8 cellular contexts compared by ENCODE assay signal in genomic region chr4:121764702-121765367, GRCh38. TPM values are rescaled to one million over a fixed set of nuclear protein-coding genes. Genes with fewer than 3 reads are reported as not detected.
DNase-seq lines count a peak whose midpoint lies in the region; ATAC-seq, FAIRE-seq and TF ChIP-seq lines count a peak whose summit lies in the region.

TSS of gene SMIM43 (minus strand) at chr4:121765164. CDS start at chr4:121765105, 59 bp downstream.

- no peak for DNase-seq in CD8-positive, alpha-beta T cell
- DNase-seq in MG63 (peak; percentile 41), H1 (ENCODE audit: low read depth in 1 of 2, low spot score in 2 of 2) (peak in 1 of 2 experiments; percentile 76), G401 (ENCODE audit: low spot score) (no peak), COLO668 (lab: John Stamatoyannopoulos, UW; ENCODE audit: unreplicated experiment) (no peak)

- no peak within 1 kb of the TSS for H3K23ac ChIP-seq in H1 (ENCODE audit: insufficient read length)

- peak within 1 kb of the TSS; percentile 34; the same call in 1 of the 2 replicates for H2AFZ ChIP-seq in H1 (ENCODE audit: low read length)

- no peak for TF ChIP-seq CTCF in CD8-positive, alpha-beta T cell (IDR thresholded peaks at IDR 0.05)
- TF ChIP-seq CTCF in H1 (IDR thresholded peaks at IDR 0.05; ENCODE audit: control extremely low read depth in 1 of 3, insufficient read depth in 1 of 3, low read depth in 1 of 3, low read length in 3 of 3) (no peak), nephron (IDR thresholded peaks at IDR 0.05; ENCODE audit: unreplicated experiment in 3 of 3) (no peak)

- H2BK12ac ChIP-seq in H1 (ENCODE audit: low read depth, low read length): no peak within 1 kb of the TSS

- H4K20me1 ChIP-seq in H1 (replicated peaks in 1 of 2; ENCODE audit: control insufficient read depth in 1 of 2, insufficient read depth in 2 of 2, low read length in 2 of 2): no peaks in the 10 kb centered on the region

- peak within 1 kb of the TSS; percentile 9; the same call in 1 of the 2 replicates for H3K18ac ChIP-seq in H1 (ENCODE audit: extremely low read depth, low read length)

- H2BK5ac ChIP-seq in H1 (ENCODE audit: low read depth, low read length): no peak within 1 kb of the TSS

- peaks cover 7% of the 10 kb centered on the region for H3K27me3 ChIP-seq in CD8-positive, alpha-beta T cell (ENCODE audit: insufficient read depth, low read length)
- H3K27me3 ChIP-seq in MG63: no peaks in the 10 kb centered on the region
- peaks cover 17 to 53% (median 38%) of the 10 kb centered on the region in 4 experiments for H3K27me3 ChIP-seq in H1 (replicated peaks in 1 of 4; ENCODE audit: control insufficient read depth in 3 of 4, extremely low read depth in 1 of 4, insufficient read depth in 3 of 4, low read length in 3 of 4)

- peak within 1 kb of the TSS; percentile 72 for H4K8ac ChIP-seq in H1 (ENCODE audit: extremely low read depth, insufficient read depth, low read length)

- H3K4me1 ChIP-seq in CD8-positive, alpha-beta T cell (ENCODE audit: insufficient read depth, low read length): no peaks in the 10 kb centered on the region
- peaks cover 0 to 11% (median 7%) of the 10 kb centered on the region in 4 experiments; a peak in 3 of 7 replicates for H3K4me1 ChIP-seq in H1 (replicated peaks in 1 of 4; ENCODE audit: control insufficient read depth in 3 of 4, insufficient read depth in 4 of 4, low read length in 3 of 4)

- peak within 1 kb of the TSS; percentile 87 to 96 for H3K4me2 ChIP-seq in H1 (ENCODE audit: insufficient read depth in 1 of 2, low read depth in 2 of 2, low read length in 2 of 2)

- H3K4me3 ChIP-seq in CD8-positive, alpha-beta T cell (ENCODE audit: low read depth, low read length): no peak within 1 kb of the TSS
- H3K4me3 ChIP-seq in MG63: peak within 1 kb of the TSS; percentile 49
- H3K4me3 ChIP-seq in H1 (ENCODE audit: extremely low read depth in 1 of 4, insufficient read depth in 2 of 4, low read depth in 3 of 4, low read length in 4 of 4): peak within 1 kb of the TSS; percentile 47 to 76 (median 64)

- H4K91ac ChIP-seq in H1 (replicated peaks; ENCODE audit: insufficient read length, low read length): no peak within 1 kb of the TSS

- H3K27me3 Mint-ChIP-seq in CD8-positive, alpha-beta T cell (ENCODE audit: low read depth): peaks cover 38% of the 10 kb centered on the region
- H3K27me3 Mint-ChIP-seq in nephron (ENCODE audit: low read depth): peaks cover 84% of the 10 kb centered on the region

- no peaks in the 10 kb centered on the region for H3K79me2 ChIP-seq in H1 (ENCODE audit: control insufficient read depth in 1 of 2, insufficient read depth in 2 of 2, low read length in 2 of 2)

- no peak for ATAC-seq in CD8-positive, alpha-beta T cell
- no peak for ATAC-seq in GM21447 (IDR thresholded peaks at IDR 0.05; ENCODE audit: unreplicated experiment)
- no peak for ATAC-seq in HG03457 (IDR thresholded peaks at IDR 0.05; ENCODE audit: unreplicated experiment)

- no peak for TF ChIP-seq EP300 in H1 (IDR thresholded peaks at IDR 0.05; ENCODE audit: borderline replicate concordance in 1 of 2, low read depth in 2 of 2, low read length in 2 of 2)

- no peak within 1 kb of the TSS for H2BK15ac ChIP-seq in H1 (ENCODE audit: low read length)

- H3K27ac ChIP-seq in CD8-positive, alpha-beta T cell (ENCODE audit: low read depth, low read length): no peak within 1 kb of the TSS
- no peak within 1 kb of the TSS for H3K27ac ChIP-seq in H1 (ENCODE audit: low read depth, low read length)

- no peak for TF ChIP-seq RAD21 in H1 (IDR thresholded peaks at IDR 0.05 in 1 of 2, conservative IDR thresholded peaks at IDR 0.05 in 1 of 2; ENCODE audit: low read depth in 2 of 2, low read length in 2 of 2)

- H3K9ac ChIP-seq in H1 (replicated peaks in 1 of 4; ENCODE audit: extremely low read depth in 1 of 4, low read depth in 3 of 4, low read length in 3 of 4): peak within 1 kb of the TSS in 3 of 4 experiments; percentile 42 to 58 (median 48); a peak in 6 of 7 replicates

- H3K4me3 Mint-ChIP-seq in CD8-positive, alpha-beta T cell: peak within 1 kb of the TSS; percentile 61
- peak within 1 kb of the TSS; percentile 87 to 90 (median 87) for H3K4me3 Mint-ChIP-seq in nephron

- H2BK120ac ChIP-seq in H1 (replicated peaks; ENCODE audit: low read depth, low read length): no peak within 1 kb of the TSS

- no peak within 1 kb of the TSS for H4K5ac ChIP-seq in H1 (ENCODE audit: insufficient read length, low read depth, low read length)

- POLR2A ChIA-PET in CD8-positive, alpha-beta T cell (lab: Charles Lee): no interaction called here
- POLR2A ChIA-PET in H1 (lab: Charles Lee; ENCODE audit: partially characterized antibody): interaction anchor here (0.8 to 3.2 kb wide), 9 partner anchors 8 to 58 kb away, joined by 3 to 13 read pairs (median 4); partner anchors contain the start of gene EXOSC9

- no peaks in the 10 kb centered on the region for H3K9me3 ChIP-seq in CD8-positive, alpha-beta T cell (ENCODE audit: low read length)
- H3K9me3 ChIP-seq in MG63: no peaks in the 10 kb centered on the region
- no peaks in the 10 kb centered on the region for H3K9me3 ChIP-seq in H1 (ENCODE audit: insufficient read depth in 2 of 2, low read depth in 1 of 2, low read length in 1 of 2)

- intact Hi-C loops in CD8-positive, alpha-beta T cell (cut with DNase I, micrococcal nuclease): no loop called here

- CTCF ChIA-PET in CD8-positive, alpha-beta T cell (lab: Charles Lee): no interaction called here
- CTCF ChIA-PET in H1 (lab: Charles Lee; ENCODE audit: partially characterized antibody): interaction anchor here (1.2 to 2.8 kb wide), 7 partner anchors 13 to 946 kb away, joined by 3 to 10 read pairs (median 5); no protein-coding TSS in a partner anchor

- no peak for TF ChIP-seq POLR2A in H1 (IDR thresholded peaks at IDR 0.05; ENCODE audit: control extremely low read depth in 1 of 2, low read depth in 2 of 2, low read length in 2 of 2)

- H2AK5ac ChIP-seq in H1 (ENCODE audit: low read depth, low read length): no peak within 1 kb of the TSS

- WGBS in H1 (ENCODE audit: extremely low coverage in 1 of 2, insufficient coverage in 1 of 2, insufficient read length in 1 of 2, insufficient replicate concordance in 2 of 2, low coverage in 1 of 2, low lambda C conversion rate in 2 of 2, missing lambda C conversion rate in 1 of 2), 2 experiments: 2% methylated on average over 72 of the region's 75 CpGs; no CpG with 5 or more reads in 1 of the 2 experiments

- H3K4me1 Mint-ChIP-seq in CD8-positive, alpha-beta T cell (ENCODE audit: low read depth): peaks cover 10% of the 10 kb centered on the region
- H3K4me1 Mint-ChIP-seq in nephron: peaks cover 6% of the 10 kb centered on the region

- H3K36me3 Mint-ChIP-seq in CD8-positive, alpha-beta T cell: no peaks in the 10 kb centered on the region
- H3K36me3 Mint-ChIP-seq in nephron (ENCODE audit: low read depth): no peaks in the 10 kb centered on the region

- FAIRE-seq in H1 (lab: Jason Lieb, UNC): no peak

- H3K23me2 ChIP-seq in H1 (ENCODE audit: low read depth, low read length): peaks cover 9% of the 10 kb centered on the region

- no peaks in the 10 kb centered on the region for H3K79me1 ChIP-seq in H1 (ENCODE audit: low read depth, low read length)

- H3K14ac ChIP-seq in H1 (ENCODE audit: insufficient read length): no peak within 1 kb of the TSS

- no peak within 1 kb of the TSS for H3K4ac ChIP-seq in H1 (replicated peaks; ENCODE audit: insufficient read length, low read depth, low read length)

- in situ Hi-C loops in G401 (cut with HindIII; ENCODE audit: low sequenced_read_pairs): no loop called here

- H3K36me3 ChIP-seq in CD8-positive, alpha-beta T cell (ENCODE audit: insufficient read depth, low read length): no peaks in the 10 kb centered on the region
- H3K36me3 ChIP-seq in MG63 (no peaks in the 10 kb centered on the region), H1 (ENCODE audit: control insufficient read depth in 2 of 4, insufficient read depth in 4 of 4, low read length in 3 of 4) (no peaks in the 10 kb centered on the region)

- no peaks in the 10 kb centered on the region for H3K9me3 Mint-ChIP-seq in CD8-positive, alpha-beta T cell
- no peaks in the 10 kb centered on the region for H3K9me3 Mint-ChIP-seq in nephron

- no peak within 1 kb of the TSS for H3K56ac ChIP-seq in H1 (replicated peaks; ENCODE audit: insufficient read length, low read depth, low read length)

- H3K27ac Mint-ChIP-seq in CD8-positive, alpha-beta T cell: no peak within 1 kb of the TSS
- no peak within 1 kb of the TSS for H3K27ac Mint-ChIP-seq in nephron

- H2BK20ac ChIP-seq in H1 (ENCODE audit: low read length): no peak within 1 kb of the TSS; the same call in 1 of the 2 replicates

TF ChIP-seq in H1, 55 proteins besides CTCF, POLR2A, EP300 and RAD21 (continues in another document):
- TF ChIP-seq EZH2 (IDR thresholded peaks at IDR 0.05; ENCODE audit: low read depth, low read length, severe bottlenecking) (peak; percentile 89), BCL11A (IDR thresholded peaks at IDR 0.05; ENCODE audit: low read depth in 2 of 2, low read length in 2 of 2) (no peak), RNF2 (IDR thresholded peaks at IDR 0.05; ENCODE audit: borderline replicate concordance, low read depth, low read length, missing control alignments, poor library complexity, severe bottlenecking) (peak; percentile 60), KDM4A (IDR thresholded peaks at IDR 0.05; ENCODE audit: low read depth, low read length, severe bottlenecking) (peak; percentile 94), ASH2L (IDR thresholded peaks at IDR 0.05; ENCODE audit: low read length) (peak; percentile 63), SIX5 (IDR thresholded peaks at IDR 0.05; ENCODE audit: low read depth, low read length) (no peak), MAX (IDR thresholded peaks at IDR 0.05) (peak; percentile 31; the same call in 1 of the 2 replicates)

RNA-seq across cellular contexts. Expression of gene SMIM43, which starts in this region (rescaled TPM):
- total RNA-seq in CD8-positive, alpha-beta T cell: under 1 TPM; 0.30 to 0.42 TPM
- 2.2 and 3.4 TPM in 2 replicates for total RNA-seq in MG63 (2014; rRNA removed; shearing (Covaris generic); ENCODE audit: low replicate concordance)
- 0.50 TPM in 1 of 2 replicates, not detected in the other for total RNA-seq in H1 (2021; fragmentation: NEBNext Ultra II Directional; extraction: Animal tissue kit (Norgen Biotek cat#: 25700))
- polyA plus RNA-seq in H1 (2011; rRNA removed): 0.41 and 0.94 TPM in 2 replicates
- polyA plus RNA-seq in H1 (2011; cell fraction: cytosol; rRNA removed): 0.97 TPM
- 0.77 TPM for polyA plus RNA-seq in H1 (2011; cell fraction: nucleus; rRNA removed)
- polyA plus RNA-seq in H1 (2012, experiment 1 of 2): 0.72 to 0.98 TPM (median 0.88 TPM) in 4 replicates
- 0.22 TPM for polyA plus RNA-seq in H1 (2012, experiment 2 of 2)
- polyA plus RNA-seq in H1 (2013, experiment 1 of 2): 0.32 TPM
- 0.33 TPM for polyA plus RNA-seq in H1 (2013, experiment 2 of 2)
- polyA minus RNA-seq in H1 (2011; rRNA and poly(A)+ RNA removed): 0.22 and 2.5 TPM in 2 replicates
- 1.2 TPM for polyA minus RNA-seq in H1 (2011; cell fraction: cytosol; rRNA and poly(A)+ RNA removed)
- polyA minus RNA-seq in H1 (2011; cell fraction: nucleus; rRNA and poly(A)+ RNA removed): 0.40 TPM
- total RNA-seq in G401 (2014; rRNA removed; shearing (Covaris generic)): not detected in 2 replicates
